Comparison of ENCODE assay signal across 19 cellular contexts in the genomic region with DNA sequence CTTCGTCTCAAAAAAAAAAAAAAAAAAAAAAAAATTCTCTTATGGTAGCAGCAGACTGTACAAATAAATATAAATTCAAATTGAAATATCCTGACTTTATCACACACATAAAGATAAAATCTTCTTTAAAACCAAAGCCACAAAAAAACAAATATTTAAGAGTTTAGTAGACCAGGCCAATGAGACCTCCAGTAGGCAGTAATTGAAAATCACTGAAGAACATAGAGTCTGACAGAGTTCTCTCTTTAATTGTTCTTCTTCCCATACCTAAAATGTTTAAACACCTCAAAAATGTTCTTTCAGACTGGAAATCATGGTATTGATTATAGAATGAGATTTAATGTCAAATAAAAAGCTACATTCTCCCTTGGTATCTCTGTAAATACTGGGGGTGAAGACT.
"Had no signal": no experiment of that assay in that cellular context is flagged by ENCODE, and none has a peak within 500 bp of the region (broad histone marks: within the 10 kb centered on the region; RNA-seq: fewer than 3 reads in every experiment).

No MANE protein-coding gene starts in this region.

- H3K36me3 ChIP-seq: breast epithelium, uterus had no signal

- H3K4me3 ChIP-seq: breast epithelium, hepatocyte, left ventricle myocardium inferior, mucosa of descending colon, tibial artery, uterus had no signal

- H3K9me3 ChIP-seq: mucosa of descending colon, tibial artery, uterus had no signal

- H3K27ac ChIP-seq: breast epithelium, epithelial cell of prostate, hepatocyte, left ventricle myocardium inferior, tibial artery, uterus had no signal

- H3K27ac Mint-ChIP-seq: activated naive CD8-positive, alpha-beta T cell treated with anti-CD3 and anti-CD28 coated beads, Interleukin-2, amount 10 ng/mL, durations not matched to agents 7 days and 5 days; dendritic cell treated with granulocyte-macrophage colony-stimulating factor and Interleukin-4, amounts not matched to agents 40 ng/mL and 50 ng/mL, for 4 days; stimulated activated naive B cell treated with anti-CD40 and anti-IgM and Interleukin-4, amounts not matched to agents 10 μg/mL and 1 μg/mL and 100 μg/mL, for 72 hours had no signal

- H3K4me3 Mint-ChIP-seq: activated naive CD8-positive, alpha-beta T cell treated with anti-CD3 and anti-CD28 coated beads, Interleukin-2, amount 10 ng/mL, durations not matched to agents 7 days and 5 days; dendritic cell treated with granulocyte-macrophage colony-stimulating factor and Interleukin-4, amounts not matched to agents 40 ng/mL and 50 ng/mL, for 4 days; stimulated activated naive B cell treated with anti-CD40 and anti-IgM and Interleukin-4, amounts not matched to agents 10 μg/mL and 1 μg/mL and 100 μg/mL, for 72 hours had no signal

- ATAC-seq: effector memory CD8-positive, alpha-beta T cell; mucosa of descending colon; naive thymus-derived CD4-positive, alpha-beta T cell; stimulated activated naive B cell treated with anti-CD40 and anti-IgM and Interleukin-4, amounts not matched to agents 10 μg/mL and 1 μg/mL and 100 μg/mL, for 72 hours had no signal

- H3K27me3 Mint-ChIP-seq: activated naive CD8-positive, alpha-beta T cell treated with anti-CD3 and anti-CD28 coated beads, Interleukin-2, amount 10 ng/mL, durations not matched to agents 7 days and 5 days; dendritic cell treated with granulocyte-macrophage colony-stimulating factor and Interleukin-4, amounts not matched to agents 40 ng/mL and 50 ng/mL, for 4 days; effector memory CD8-positive, alpha-beta T cell; naive thymus-derived CD4-positive, alpha-beta T cell; stimulated activated naive B cell treated with anti-CD40 and anti-IgM and Interleukin-4, amounts not matched to agents 10 μg/mL and 1 μg/mL and 100 μg/mL, for 72 hours had no signal

- H3K27me3 ChIP-seq: breast epithelium, hepatocyte, tibial artery, uterus had no signal

- DNase-seq: activated CD4-positive, alpha-beta T cell treated with anti-CD3 and anti-CD28 coated beads, Interleukin-2, amount 50 U/mL, for 4 hours; activated CD4-positive, CD25-positive, alpha-beta regulatory T cell treated with anti-CD3 and anti-CD28 coated beads, Interleukin-2, amount 50 U/mL, for 72 hours; activated effector memory CD4-positive, alpha-beta T cell treated with Interleukin-2 at 50 U/mL for 16 hours; activated naive CD8-positive, alpha-beta T cell treated with anti-CD3 and anti-CD28 coated beads, Interleukin-2, amount 10 ng/mL, durations not matched to agents 7 days and 5 days; activated T-cell treated with anti-CD3 and anti-CD28 coated beads, Interleukin-2, amount 50 U/mL, for 1 hour; anterior cingulate cortex; cerebellar nuclear complex; effector memory CD8-positive, alpha-beta T cell; left ventricle myocardium inferior; mucosa of descending colon; naive thymus-derived CD4-positive, alpha-beta T cell; stimulated activated naive B cell treated with anti-CD40 and anti-IgM and Interleukin-4, amounts not matched to agents 10 μg/mL and 1 μg/mL and 100 μg/mL, for 72 hours; T1000; tibial artery; uterus had no signal

- H3K4me1 ChIP-seq: breast epithelium had no signal
